Comparison of ENCODE assay signal across 7 cellular contexts in the genomic region with DNA sequence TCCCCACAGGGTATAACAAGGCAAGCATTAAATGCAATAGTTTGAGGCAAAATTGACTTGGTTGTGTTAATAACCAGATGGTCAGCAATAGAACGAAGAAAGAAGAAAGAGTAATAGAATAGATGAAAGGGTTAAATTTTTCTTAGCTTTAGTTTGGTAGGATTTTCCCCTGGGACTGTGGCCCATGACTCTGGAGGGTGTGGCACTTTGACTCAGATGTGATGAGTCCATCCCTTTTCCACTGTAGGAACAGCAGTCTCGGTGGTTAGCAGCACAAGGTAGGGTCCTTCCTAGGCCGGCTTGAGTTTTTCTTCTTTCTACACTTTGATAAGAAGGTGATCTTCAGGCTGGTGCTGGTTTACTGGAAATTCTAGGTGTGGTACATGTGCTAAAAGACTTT. TPM values are rescaled to one million over a fixed set of nuclear protein-coding genes. Genes with fewer than 3 reads are reported as not detected.
"Had no signal": no experiment of that assay in that cellular context is flagged by ENCODE, and none has a peak within 500 bp of the region (broad histone marks: within the 10 kb centered on the region; RNA-seq: fewer than 3 reads in every experiment).

No MANE protein-coding gene starts in this region.

RNA-seq across cellular contexts. Expression of a gene that starts 54.7 kb away (rescaled TPM):
- total RNA-seq: activated B cell treated with CpG ODN at 0.5 μM for 24 hours; activated CD4-positive, alpha-beta T cell treated with anti-CD3 and anti-CD28 coated beads, Interleukin-2, amount 10 ng/mL, durations not matched to agents 24 days and 14 days; activated CD8-positive, alpha-beta memory T cell treated with anti-CD3 and anti-CD28 coated beads, Interleukin-2, amount 10 ng/mL, durations not matched to agents 7 days and 5 days; activated T-helper 1 cell treated with anti-CD3 and anti-CD28 coated beads, Interleukin-12 subunit alpha, Interleukin-12 subunit beta, Interleukin-2, Interleukin-4 antibody, amounts not matched to agents 30 ng/mL and 10 ng/mL and 1 ng/mL, durations not matched to agents 14 hours and 24 hours and 36 hours; OCI-LY7; SJSA1 had no signal
- polyA plus RNA-seq: aorta had no signal
